18 cellular contexts compared by ENCODE assay signal in the genomic region with DNA sequence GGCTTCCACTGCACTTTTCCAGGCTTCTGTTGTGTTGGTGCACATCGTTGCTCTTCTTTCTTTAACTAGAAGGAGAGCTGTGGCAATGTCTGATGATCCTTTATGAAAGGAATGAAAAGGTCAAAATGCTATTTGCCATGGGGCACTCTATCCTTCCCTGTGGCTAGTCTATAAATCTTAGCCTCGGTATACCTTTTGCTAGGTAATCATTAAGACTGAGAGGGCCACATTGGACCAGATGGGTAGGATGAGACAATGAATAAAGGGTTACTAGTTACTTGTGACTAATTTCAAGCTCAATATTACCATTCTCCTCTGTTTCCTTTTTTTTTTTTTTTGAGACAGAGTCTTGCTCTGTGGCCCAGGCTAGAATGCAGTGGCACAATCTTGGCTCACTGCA.
"Had no signal": no experiment of that assay in that cellular context is flagged by ENCODE, and none has a peak within 500 bp of the region (broad histone marks: within the 10 kb centered on the region; RNA-seq: fewer than 3 reads in every experiment).

No MANE protein-coding gene starts in this region.

- DNase-seq: dermis blood vessel endothelial cell; dorsolateral prefrontal cortex; effector CD4-positive, alpha-beta T cell; effector memory CD4-positive, alpha-beta T cell; foreskin keratinocyte; heart left ventricle; hypothalamus; immature natural killer cell; islet precursor cell; kidney; kidney glomerular epithelial cell; left cardiac atrium; left lung; left ventricle myocardium superior; lower lobe of right lung; mesendoderm; midbrain had no signal

- ATAC-seq: foreskin keratinocyte, gastroesophageal sphincter, heart left ventricle, left cardiac atrium, left lung, left ventricle myocardium superior, lower lobe of right lung had no signal
